Comparison of ENCODE assay signal across 20 cellular contexts in the genomic region with DNA sequence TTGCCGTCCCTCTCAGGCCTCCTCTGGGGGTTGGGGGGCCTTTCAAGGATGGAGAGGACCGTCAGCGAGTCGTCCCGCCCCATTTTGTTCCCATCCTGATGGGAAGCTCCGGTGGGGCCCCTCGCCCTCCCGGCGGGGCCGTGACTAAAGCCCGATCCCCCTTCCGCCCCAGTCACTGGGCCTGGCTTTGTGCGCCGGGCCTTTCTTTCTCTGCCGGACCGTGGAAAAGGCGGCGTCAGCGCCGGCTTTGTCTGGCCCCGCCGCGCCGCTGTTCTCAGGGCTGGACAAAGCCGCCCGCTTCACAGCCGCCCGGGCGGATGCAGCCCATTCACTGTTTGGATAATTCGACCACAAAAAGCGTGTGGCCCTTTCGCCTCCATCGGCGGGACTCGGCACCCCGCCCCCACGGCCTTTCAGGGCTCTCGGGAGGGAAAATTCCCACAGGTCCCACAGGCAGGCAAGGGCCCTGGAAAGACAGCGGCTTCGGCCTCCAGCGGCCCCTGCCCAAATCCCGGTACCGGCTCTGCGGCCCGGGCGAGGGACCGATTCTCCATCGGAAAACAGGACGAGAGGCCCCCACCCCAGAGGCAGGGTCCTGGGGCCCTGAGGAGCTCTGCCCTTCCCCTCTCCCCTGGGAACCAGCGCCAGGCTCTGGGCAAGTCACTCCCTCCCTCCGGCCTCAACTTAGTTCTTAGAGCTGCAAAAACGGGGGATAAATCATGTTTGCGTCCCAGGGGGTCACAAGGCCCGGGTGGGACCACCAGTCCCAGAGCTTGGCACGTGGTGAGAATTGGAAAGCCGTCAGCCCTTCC.
A peak's percentile ranks its signal among the peaks of the same experiment; 100 is the strongest.
DNase-seq lines count a peak whose midpoint lies in the region; ATAC-seq, FAIRE-seq and TF ChIP-seq lines count a peak whose summit lies in the region.
"Had no signal": no experiment of that assay in that cellular context is flagged by ENCODE, and none has a peak within 500 bp of the region (broad histone marks: within the 10 kb centered on the region; RNA-seq: fewer than 3 reads in every experiment).

No MANE protein-coding gene starts in this region.

- no peaks in the 10 kb centered on the region for H3K9me3 ChIP-seq in lower lobe of right lung
- no peaks in the 10 kb centered on the region for H3K9me3 ChIP-seq in skeletal muscle satellite cell (replicated peaks; ENCODE audit: low read length)
- H3K9me3 ChIP-seq: BLaER1 treated with 17β-estradiol and CSF1 and Interleukin-3, amounts not matched to agents 10 nM and 100 nM; neutrophil had no signal

- H3K9ac ChIP-seq in skeletal muscle satellite cell (ENCODE audit: low read depth, low read length), result no peak overlapping the region
- H3K9ac ChIP-seq: BLaER1 treated with 17β-estradiol and CSF1 and Interleukin-3, amounts not matched to agents 10 nM and 100 nM had no signal

- intact Hi-C loops in lower lobe of right lung (cut with DNase I), result no loop called here

- ATAC-seq in lower lobe of right lung (no peak), HG03095 (IDR thresholded peaks at IDR 0.05; ENCODE audit: unreplicated experiment) (no peak)
- ATAC-seq: activated T-cell treated with anti-CD3 and anti-CD28 coated beads, Interleukin-2, amount 50 U/mL, for 4 hours; stimulated activated effector memory CD8-positive, alpha-beta T cell treated with anti-CD3 and anti-CD28 coated beads, Interleukin-12 subunit alpha, Interleukin-12 subunit beta, amount 100 ng/mL, for 72 hours had no signal

- H3K4me1 ChIP-seq in lower lobe of right lung (no peaks in the 10 kb centered on the region), skeletal muscle satellite cell (ENCODE audit: control insufficient read depth, insufficient read depth, low read length) (peaks cover 5% of the 10 kb centered on the region)

- no peak overlapping the region for H3K27ac ChIP-seq in lower lobe of right lung
- H3K27ac ChIP-seq: BLaER1 treated with 17β-estradiol and CSF1 and Interleukin-3, amounts not matched to agents 10 nM and 100 nM; neutrophil; PC-9 had no signal

- TF ChIP-seq CTCF in lower lobe of right lung (IDR thresholded peaks at IDR 0.05) (no peak), D721Med (IDR thresholded peaks at IDR 0.05; ENCODE audit: insufficient read depth, missing control alignments) (no peak)

- in situ Hi-C loops in ACHN (cut with HindIII; ENCODE audit: low pct_ligation_motif_present, low pct_unique_long_range_greater_than_20kb, low sequenced_read_pairs), result no loop called here

- peaks cover 45% of the 10 kb centered on the region for H3K27me3 ChIP-seq in lower lobe of right lung (ENCODE audit: low read depth)
- peaks cover 28% of the 10 kb centered on the region for H3K27me3 ChIP-seq in skeletal muscle satellite cell (ENCODE audit: control insufficient read depth, insufficient read depth, low read length)

- no peaks in the 10 kb centered on the region for H3K36me3 ChIP-seq in lower lobe of right lung
- H3K36me3 ChIP-seq in skeletal muscle satellite cell (ENCODE audit: insufficient read depth, low read length), result no peaks in the 10 kb centered on the region
- H3K36me3 ChIP-seq: BLaER1 treated with 17β-estradiol and CSF1 and Interleukin-3, amounts not matched to agents 10 nM and 100 nM; neutrophil had no signal

- peak overlapping the region; percentile 15 for H3K4me2 ChIP-seq in skeletal muscle satellite cell (ENCODE audit: low read length)
- H3K4me2 ChIP-seq: BLaER1 treated with 17β-estradiol and CSF1 and Interleukin-3, amounts not matched to agents 10 nM and 100 nM; PC-9 had no signal

- DNase-seq in SW480 (ENCODE audit: low spot score) (peak; percentile 17), ecto neural progenitor cell (ENCODE audit: low spot score) (peak; percentile 73), lower lobe of right lung (peak; percentile 37), D721Med (ENCODE audit: insufficient read length, low spot score) (no peak), activated T-cell treated with anti-CD3 and anti-CD28 coated beads for 4 hours (no peak), ACHN (no peak)
- DNase-seq: activated CD4-positive, alpha-beta memory T cell treated with anti-CD3 and anti-CD28 coated beads for 36 hours; activated T-cell treated with anti-CD3 and anti-CD28 coated beads, Interleukin-2, amount 50 U/mL, for 4 hours; NCI-H2081; NCI-H748 treated with DMSO at 0.1 percent for 48 hours; PC-9; small intestine; trophoblast cell had no signal

- no peak overlapping the region for H3K4me3 ChIP-seq in lower lobe of right lung
- no peak overlapping the region for H3K4me3 ChIP-seq in skeletal muscle satellite cell (ENCODE audit: low read length)
- H3K4me3 ChIP-seq: BLaER1 treated with 17β-estradiol and CSF1 and Interleukin-3, amounts not matched to agents 10 nM and 100 nM; PC-9 had no signal

- no peak for FAIRE-seq in D721Med (lab: Jason Lieb, UNC)
- FAIRE-seq: endometrium, frontal cortex, small intestine had no signal

Comparison
In these comparisons a context has a peak if more than half of its experiments do, and no peak if none do; other contexts are left out.
1. DNase-seq: peak in SW480 (single experiment), ecto neural progenitor cell (single experiment) and lower lobe of right lung (single experiment); none in D721Med (single experiment), activated T-cell treated with anti-CD3 and anti-CD28 coated beads for 4 hours (single experiment) and ACHN (single experiment).